In the genomic region with DNA sequence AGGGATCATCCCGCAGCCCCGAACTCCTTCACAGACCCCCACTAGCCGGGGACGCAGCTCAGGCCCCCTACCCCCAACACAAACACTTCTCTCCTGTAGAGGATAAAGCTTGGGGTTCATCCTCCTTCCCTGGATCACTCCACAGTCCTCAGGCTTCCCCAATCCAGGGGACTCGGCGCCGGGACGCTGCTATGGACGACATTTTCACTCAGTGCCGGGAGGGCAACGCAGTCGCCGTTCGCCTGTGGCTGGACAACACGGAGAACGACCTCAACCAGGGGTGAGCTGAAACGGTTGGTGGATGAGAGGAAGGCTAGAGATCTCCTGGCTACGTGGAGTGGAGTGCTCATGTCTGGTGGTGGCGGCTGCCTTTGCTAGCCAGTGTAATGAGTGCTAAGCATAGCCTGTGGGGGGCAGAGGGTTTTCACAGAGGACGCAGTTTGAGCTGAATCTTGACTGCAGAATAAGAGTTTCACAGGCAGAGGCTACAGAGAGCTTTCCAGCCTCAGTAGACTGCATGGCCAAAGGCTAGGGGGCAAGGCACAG, we compare ENCODE assay signal across 8 cellular contexts. TPM values are rescaled to one million over a fixed set of nuclear protein-coding genes. Genes with fewer than 3 reads are reported as not detected.
A peak's percentile ranks its signal among the peaks of the same experiment; 100 is the strongest.
DNase-seq lines count a peak whose midpoint lies in the region; ATAC-seq, FAIRE-seq and TF ChIP-seq lines count a peak whose summit lies in the region.

No MANE protein-coding gene starts in this region.

- H3K18ac ChIP-seq in H1 (ENCODE audit: extremely low read depth, low read length) = peak overlapping the region; percentile 78

- H2BK120ac ChIP-seq in H1 (replicated peaks; ENCODE audit: low read depth, low read length) = no peak overlapping the region

- no peak overlapping the region for H2BK15ac ChIP-seq in H1 (ENCODE audit: low read length)

- H4K20me1 ChIP-seq in H1 (replicated peaks in 1 of 2; ENCODE audit: control insufficient read depth in 1 of 2, insufficient read depth in 2 of 2, low read length in 2 of 2) = peaks cover 0 to 5% of the 10 kb centered on the region in 2 experiments

- FAIRE-seq in H1 (lab: Jason Lieb, UNC) = no peak

- H4K91ac ChIP-seq in H1 (replicated peaks; ENCODE audit: insufficient read length, low read length) = peak overlapping the region; percentile 17

- no peaks in the 10 kb centered on the region for H3K27me3 Mint-ChIP-seq in activated CD4-positive, alpha-beta memory T cell treated with anti-CD3 and anti-CD28 coated beads for 36 hours

- peak overlapping the region; percentile 83 to 97 for H3K4me2 ChIP-seq in H1 (ENCODE audit: insufficient read depth in 1 of 2, low read depth in 2 of 2, low read length in 2 of 2)

- intact Hi-C loops in activated CD4-positive, alpha-beta memory T cell treated with anti-CD3 and anti-CD28 coated beads for 36 hours (cut with micrococcal nuclease) = loop anchor here (1.0 kb wide), 5 partner anchors 8 to 153 kb away; partner anchors contain the start of genes MRPL17 and TAF10

- H2BK5ac ChIP-seq in H1 (ENCODE audit: low read depth, low read length) = 0 out of 2 replicates have a peak overlapping the region, but pooled peaks have one; percentile 58

- H3K79me1 ChIP-seq in H1 (ENCODE audit: low read depth, low read length) = peaks cover 12% of the 10 kb centered on the region

- H2BK20ac ChIP-seq in H1 (ENCODE audit: low read length) = no peak overlapping the region

- peaks cover 5 to 21% (median 8%) of the 10 kb centered on the region in 4 experiments; a peak in 6 of 7 replicates for H3K4me1 ChIP-seq in H1 (replicated peaks in 1 of 4; ENCODE audit: control insufficient read depth in 3 of 4, insufficient read depth in 4 of 4, low read length in 3 of 4)

- DNase-seq in A172 (ENCODE audit: low spot score) (peak; percentile 64), NCI-H2227 treated with DMSO at 0.1 percent for 48 hours (lab: John Stamatoyannopoulos, UW) (peak; percentile 62), H1 (ENCODE audit: low read depth in 1 of 2, low spot score in 2 of 2) (no peak), medulla oblongata (ENCODE audit: extremely low spot score) (peak; percentile 83), stromal cell of bone marrow (ENCODE audit: low read depth) (peak; percentile 65)
- DNase-seq in activated CD4-positive, alpha-beta memory T cell treated with anti-CD3 and anti-CD28 coated beads for 36 hours = peak; percentile 72

- CTCF ChIA-PET in activated CD4-positive, alpha-beta memory T cell treated with anti-CD3 and anti-CD28 coated beads for 36 hours (lab: Charles Lee) = interaction anchor here (1.0 to 4.3 kb wide), 14 partner anchors 8 to 225 kb away, joined by 3 to 36 read pairs (median 6); partner anchors contain the start of genes MRPL17, TAF10 and TPP1
- CTCF ChIA-PET in H1 (lab: Charles Lee; ENCODE audit: partially characterized antibody) = interaction anchor here (0.6 to 4.1 kb wide), 9 partner anchors 9 to 344 kb away, joined by 3 to 23 read pairs (median 4); partner anchors contain the start of genes CCKBR, TAF10 and TPP1

- peaks cover 22% of the 10 kb centered on the region for H3K4me1 Mint-ChIP-seq in activated CD4-positive, alpha-beta memory T cell treated with anti-CD3 and anti-CD28 coated beads for 36 hours (ENCODE audit: low read depth)

- H3K27me3 ChIP-seq in H1 (replicated peaks in 1 of 4; ENCODE audit: control insufficient read depth in 3 of 4, extremely low read depth in 1 of 4, insufficient read depth in 3 of 4, low read length in 3 of 4) = no peaks in the 10 kb centered on the region

- ATAC-seq in HG02763 (IDR thresholded peaks at IDR 0.05; ENCODE audit: unreplicated experiment) = peak; percentile 31

- no peak for TF ChIP-seq EP300 in H1 (IDR thresholded peaks at IDR 0.05; ENCODE audit: borderline replicate concordance in 1 of 2, low read depth in 2 of 2, low read length in 2 of 2)

- TF ChIP-seq CTCF in GM12875 (IDR thresholded peaks at IDR 0.05; ENCODE audit: borderline replicate concordance, insufficient read depth, low read depth, low read length) (0 out of 2 replicates have a peak, but pooled peaks have one; percentile 23), H1 (IDR thresholded peaks at IDR 0.05; ENCODE audit: control extremely low read depth in 1 of 3, insufficient read depth in 1 of 3, low read depth in 1 of 3, low read length in 3 of 3) (peak in 2 of 3 experiments; percentile 2 to 5; a peak in 1 of 4 replicates)

- H4K8ac ChIP-seq in H1 (ENCODE audit: extremely low read depth, insufficient read depth, low read length) = peak overlapping the region; percentile 52

- 0 out of 2 replicates have a peak overlapping the region, but pooled peaks have one; percentile 75 for H2BK12ac ChIP-seq in H1 (ENCODE audit: low read depth, low read length)

- no peaks in the 10 kb centered on the region for H3K9me3 Mint-ChIP-seq in activated CD4-positive, alpha-beta memory T cell treated with anti-CD3 and anti-CD28 coated beads for 36 hours

- H3K56ac ChIP-seq in H1 (replicated peaks; ENCODE audit: insufficient read length, low read depth, low read length) = peak overlapping the region; percentile 35

- 2% methylated on average over 20 of the region's 20 CpGs; no CpG with 5 or more reads in 1 of the 2 experiments for WGBS in H1 (ENCODE audit: extremely low coverage in 1 of 2, insufficient coverage in 1 of 2, insufficient read length in 1 of 2, insufficient replicate concordance in 2 of 2, low coverage in 1 of 2, low lambda C conversion rate in 2 of 2, missing lambda C conversion rate in 1 of 2), 2 experiments

- H3K27ac ChIP-seq in H1 (ENCODE audit: low read depth, low read length) = peak overlapping the region; percentile 63; the same call in 1 of the 2 replicates

- H3K79me2 ChIP-seq in H1 (ENCODE audit: control insufficient read depth in 1 of 2, insufficient read depth in 2 of 2, low read length in 2 of 2) = peaks cover 3 to 48% of the 10 kb centered on the region in 2 experiments

- no peak overlapping the region for H3K23ac ChIP-seq in H1 (ENCODE audit: insufficient read length)

- no peak overlapping the region for H3K27ac Mint-ChIP-seq in activated CD4-positive, alpha-beta memory T cell treated with anti-CD3 and anti-CD28 coated beads for 36 hours

- peak overlapping the region; percentile 67 to 96 (median 82) for H3K9ac ChIP-seq in H1 (replicated peaks in 1 of 4; ENCODE audit: extremely low read depth in 1 of 4, low read depth in 3 of 4, low read length in 3 of 4)

- no peak overlapping the region for H2AK5ac ChIP-seq in H1 (ENCODE audit: low read depth, low read length)

- H3K4me3 ChIP-seq in GM12875 (ENCODE audit: low read depth, low read length) (peak overlapping the region; percentile 70), H1 (ENCODE audit: extremely low read depth in 1 of 4, insufficient read depth in 2 of 4, low read depth in 3 of 4, low read length in 4 of 4) (peak overlapping the region; percentile 79 to 99 (median 93))

- peaks cover 16% of the 10 kb centered on the region for H3K23me2 ChIP-seq in H1 (ENCODE audit: low read depth, low read length)

- POLR2A ChIA-PET in activated CD4-positive, alpha-beta memory T cell treated with anti-CD3 and anti-CD28 coated beads for 36 hours (lab: Charles Lee) = interaction anchor here (0.6 to 2.9 kb wide), 7 partner anchors 9 to 202 kb away, joined by 3 to 20 read pairs (median 4); partner anchors contain the start of genes ARFIP2, MRPL17, TIMM10B and TPP1
- POLR2A ChIA-PET in H1 (lab: Charles Lee; ENCODE audit: partially characterized antibody) = interaction anchor here (0.6 to 2.4 kb wide), 11 partner anchors 8 to 135 kb away, joined by 3 to 11 read pairs (median 4); partner anchors contain the start of genes MRPL17, TAF10 and TPP1

- H4K5ac ChIP-seq in H1 (ENCODE audit: insufficient read length, low read depth, low read length) = peak overlapping the region; percentile 53

- TF ChIP-seq POLR2A in H1 (IDR thresholded peaks at IDR 0.05; ENCODE audit: control extremely low read depth in 1 of 2, low read depth in 2 of 2, low read length in 2 of 2) = no peak

- H3K14ac ChIP-seq in H1 (ENCODE audit: insufficient read length) = no peak overlapping the region

- H3K36me3 Mint-ChIP-seq in activated CD4-positive, alpha-beta memory T cell treated with anti-CD3 and anti-CD28 coated beads for 36 hours = peaks cover 32% of the 10 kb centered on the region

- no peak overlapping the region for H3K4me3 Mint-ChIP-seq in activated CD4-positive, alpha-beta memory T cell treated with anti-CD3 and anti-CD28 coated beads for 36 hours

- peak overlapping the region; percentile 75 for H3K4ac ChIP-seq in H1 (replicated peaks; ENCODE audit: insufficient read length, low read depth, low read length)

- no peak for TF ChIP-seq RAD21 in H1 (IDR thresholded peaks at IDR 0.05 in 1 of 2, conservative IDR thresholded peaks at IDR 0.05 in 1 of 2; ENCODE audit: low read depth in 2 of 2, low read length in 2 of 2)

- H3K36me3 ChIP-seq in H1 (ENCODE audit: control insufficient read depth in 2 of 4, insufficient read depth in 4 of 4, low read length in 3 of 4) = peaks cover 6 to 29% (median 21%) of the 10 kb centered on the region in 4 experiments

- peak overlapping the region; percentile 54; the same call in 1 of the 2 replicates for H2AFZ ChIP-seq in H1 (ENCODE audit: low read length)

- no peaks in the 10 kb centered on the region for H3K9me3 ChIP-seq in H1 (ENCODE audit: insufficient read depth in 2 of 2, low read depth in 1 of 2, low read length in 1 of 2)

RNA-seq across cellular contexts. Expression of gene ILK, which starts 0.6 kb away (rescaled TPM):
- total RNA-seq in A172 (2014; rRNA removed; shearing (Covaris generic)) = 210 and 231 TPM in 2 replicates
- total RNA-seq in activated CD4-positive, alpha-beta memory T cell treated with anti-CD3 and anti-CD28 coated beads for 36 hours = 10 to 100 TPM; 89.2 to 95.8 TPM
- 91.4 and 103 TPM in 2 replicates for total RNA-seq in H1 (2021; fragmentation: NEBNext Ultra II Directional; extraction: Animal tissue kit (Norgen Biotek cat#: 25700))
- polyA plus RNA-seq in H1 (2011; rRNA removed) = 117 and 132 TPM in 2 replicates
- polyA plus RNA-seq in H1 (2011; cell fraction: cytosol; rRNA removed) = 123 TPM
- 135 TPM for polyA plus RNA-seq in H1 (2011; cell fraction: nucleus; rRNA removed)
- 95.0 to 112 TPM (median 104 TPM) in 4 replicates for polyA plus RNA-seq in H1 (2012, experiment 1 of 2)
- 121 TPM for polyA plus RNA-seq in H1 (2012, experiment 2 of 2)
- polyA plus RNA-seq in H1 (2013, experiment 1 of 2) = 98.3 TPM
- polyA plus RNA-seq in H1 (2013, experiment 2 of 2) = 97.4 TPM
- 132 and 144 TPM in 2 replicates for polyA minus RNA-seq in H1 (2011; rRNA and poly(A)+ RNA removed)
- polyA minus RNA-seq in H1 (2011; cell fraction: cytosol; rRNA and poly(A)+ RNA removed) = 74.0 TPM
- polyA minus RNA-seq in H1 (2011; cell fraction: nucleus; rRNA and poly(A)+ RNA removed) = 78.7 TPM

RNA-seq across cellular contexts. Expression of gene RRP8, which starts 0.7 kb away (rescaled TPM):
- total RNA-seq in A172 (2014; rRNA removed; shearing (Covaris generic)) = 14.0 and 35.3 TPM in 2 replicates
- 10 to 100 TPM; 34.9 to 37.5 TPM for total RNA-seq in activated CD4-positive, alpha-beta memory T cell treated with anti-CD3 and anti-CD28 coated beads for 36 hours
- total RNA-seq in H1 (2021; fragmentation: NEBNext Ultra II Directional; extraction: Animal tissue kit (Norgen Biotek cat#: 25700)) = 14.9 and 15.4 TPM in 2 replicates
- polyA plus RNA-seq in H1 (2011; rRNA removed) = 3.6 and 4.2 TPM in 2 replicates
- 4.0 TPM for polyA plus RNA-seq in H1 (2011; cell fraction: cytosol; rRNA removed)
- polyA plus RNA-seq in H1 (2011; cell fraction: nucleus; rRNA removed) = 7.9 TPM
- 10.3 to 11.8 TPM (median 10.6 TPM) in 4 replicates for polyA plus RNA-seq in H1 (2012, experiment 1 of 2)
- 16.3 TPM for polyA plus RNA-seq in H1 (2012, experiment 2 of 2)
- polyA plus RNA-seq in H1 (2013, experiment 1 of 2) = 14.9 TPM
- 14.9 TPM for polyA plus RNA-seq in H1 (2013, experiment 2 of 2)
- polyA minus RNA-seq in H1 (2011; rRNA and poly(A)+ RNA removed) = 6.3 and 7.1 TPM in 2 replicates
- polyA minus RNA-seq in H1 (2011; cell fraction: cytosol; rRNA and poly(A)+ RNA removed) = 6.8 TPM
- polyA minus RNA-seq in H1 (2011; cell fraction: nucleus; rRNA and poly(A)+ RNA removed) = 13.5 TPM

RNA-seq across cellular contexts. Expression of gene TAF10, which starts 7.9 kb away (rescaled TPM):
- 53.6 and 67.5 TPM in 2 replicates for total RNA-seq in A172 (2014; rRNA removed; shearing (Covaris generic))
- 100 to 1,000 TPM; 158 to 165 TPM for total RNA-seq in activated CD4-positive, alpha-beta memory T cell treated with anti-CD3 and anti-CD28 coated beads for 36 hours
- total RNA-seq in H1 (2021; fragmentation: NEBNext Ultra II Directional; extraction: Animal tissue kit (Norgen Biotek cat#: 25700)) = 128 and 153 TPM in 2 replicates
- 213 and 242 TPM in 2 replicates for polyA plus RNA-seq in H1 (2011; rRNA removed)
- 166 TPM for polyA plus RNA-seq in H1 (2011; cell fraction: cytosol; rRNA removed)
- polyA plus RNA-seq in H1 (2011; cell fraction: nucleus; rRNA removed) = 334 TPM
- polyA plus RNA-seq in H1 (2012, experiment 1 of 2) = 232 to 283 TPM (median 269 TPM) in 4 replicates
- polyA plus RNA-seq in H1 (2012, experiment 2 of 2) = 61.1 TPM
- 237 TPM for polyA plus RNA-seq in H1 (2013, experiment 1 of 2)
- 233 TPM for polyA plus RNA-seq in H1 (2013, experiment 2 of 2)
- polyA minus RNA-seq in H1 (2011; rRNA and poly(A)+ RNA removed) = 83.0 and 89.5 TPM in 2 replicates
- 58.3 TPM for polyA minus RNA-seq in H1 (2011; cell fraction: cytosol; rRNA and poly(A)+ RNA removed)
- 50.7 TPM for polyA minus RNA-seq in H1 (2011; cell fraction: nucleus; rRNA and poly(A)+ RNA removed)

RNA-seq across cellular contexts. Expression of gene TPP1, which starts 15.1 kb away (rescaled TPM):
- total RNA-seq in A172 (2014; rRNA removed; shearing (Covaris generic)) = 31.7 and 34.9 TPM in 2 replicates
- total RNA-seq in activated CD4-positive, alpha-beta memory T cell treated with anti-CD3 and anti-CD28 coated beads for 36 hours = 10 to 100 TPM; 53.2 to 56.6 TPM
- 34.9 and 36.1 TPM in 2 replicates for total RNA-seq in H1 (2021; fragmentation: NEBNext Ultra II Directional; extraction: Animal tissue kit (Norgen Biotek cat#: 25700))
- 58.4 and 77.5 TPM in 2 replicates for polyA plus RNA-seq in H1 (2011; rRNA removed)
- polyA plus RNA-seq in H1 (2011; cell fraction: cytosol; rRNA removed) = 38.3 TPM
- 70.7 TPM for polyA plus RNA-seq in H1 (2011; cell fraction: nucleus; rRNA removed)
- polyA plus RNA-seq in H1 (2012, experiment 1 of 2) = 36.5 to 45.0 TPM (median 42.0 TPM) in 4 replicates
- polyA plus RNA-seq in H1 (2012, experiment 2 of 2) = 33.6 TPM
- 95.4 TPM for polyA plus RNA-seq in H1 (2013, experiment 1 of 2)
- polyA plus RNA-seq in H1 (2013, experiment 2 of 2) = 91.6 TPM
- polyA minus RNA-seq in H1 (2011; rRNA and poly(A)+ RNA removed) = 51.8 and 55.5 TPM in 2 replicates
- 59.5 TPM for polyA minus RNA-seq in H1 (2011; cell fraction: cytosol; rRNA and poly(A)+ RNA removed)
- 39.6 TPM for polyA minus RNA-seq in H1 (2011; cell fraction: nucleus; rRNA and poly(A)+ RNA removed)

RNA-seq across cellular contexts. Expression of gene DCHS1, which starts 51.5 kb away (rescaled TPM):
- total RNA-seq in A172 (2014; rRNA removed; shearing (Covaris generic)) = 2.3 and 3.8 TPM in 2 replicates
- under 1 TPM; 0.80 to 0.90 TPM for total RNA-seq in activated CD4-positive, alpha-beta memory T cell treated with anti-CD3 and anti-CD28 coated beads for 36 hours
- 10.5 and 11.3 TPM in 2 replicates for total RNA-seq in H1 (2021; fragmentation: NEBNext Ultra II Directional; extraction: Animal tissue kit (Norgen Biotek cat#: 25700))
- polyA plus RNA-seq in H1 (2011; rRNA removed) = 8.2 and 8.9 TPM in 2 replicates
- 3.2 TPM for polyA plus RNA-seq in H1 (2011; cell fraction: cytosol; rRNA removed)
- 15.6 TPM for polyA plus RNA-seq in H1 (2011; cell fraction: nucleus; rRNA removed)
- polyA plus RNA-seq in H1 (2012, experiment 1 of 2) = 3.9 to 8.0 TPM (median 7.0 TPM) in 4 replicates
- 5.8 TPM for polyA plus RNA-seq in H1 (2012, experiment 2 of 2)
- 7.3 TPM for polyA plus RNA-seq in H1 (2013, experiment 1 of 2)
- 5.6 TPM for polyA plus RNA-seq in H1 (2013, experiment 2 of 2)
- polyA minus RNA-seq in H1 (2011; rRNA and poly(A)+ RNA removed) = 16.6 and 19.1 TPM in 2 replicates
- polyA minus RNA-seq in H1 (2011; cell fraction: cytosol; rRNA and poly(A)+ RNA removed) = 9.2 TPM
- polyA minus RNA-seq in H1 (2011; cell fraction: nucleus; rRNA and poly(A)+ RNA removed) = 13.0 TPM

Comparison
In these comparisons a context has a peak if more than half of its experiments do, and no peak if none do; other contexts are left out.
1. DNase-seq: peak in A172 (single experiment), NCI-H2227 treated with DMSO at 0.1 percent for 48 hours (single experiment), activated CD4-positive, alpha-beta memory T cell treated with anti-CD3 and anti-CD28 coated beads for 36 hours (single experiment), medulla oblongata (single experiment) and stromal cell of bone marrow (single experiment); none in H1 (0 of 2).